Comparison of ENCODE assay signal across 1 cellular context in the genomic region with DNA sequence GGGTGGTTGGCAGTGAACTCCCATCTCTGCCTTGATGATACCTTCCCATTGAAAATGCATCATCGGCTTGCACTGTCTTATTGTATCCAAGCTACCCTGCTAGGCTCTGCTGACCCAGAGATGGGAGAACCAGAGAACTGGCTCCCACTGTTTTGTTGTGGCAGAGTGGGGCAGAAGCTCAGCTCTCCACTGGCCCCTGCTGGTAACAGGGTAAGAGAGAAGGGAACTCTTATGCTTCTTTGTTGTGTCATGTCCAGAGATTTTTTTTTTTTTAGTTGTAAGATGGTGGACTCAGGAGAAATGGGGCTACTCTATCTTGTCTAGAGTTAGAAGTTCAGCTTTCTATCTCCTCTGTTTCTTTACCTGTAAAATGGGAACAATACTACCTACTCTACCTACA.
A peak's percentile ranks its signal among the peaks of the same experiment; 100 is the strongest.
TF ChIP-seq lines count a peak whose summit lies in the region.

No MANE protein-coding gene starts in this region.

TF ChIP-seq in HepG2, 621 proteins besides CTCF, POLR2A, EP300 and RAD21 (continued from another document):
- TF ChIP-seq, protein P1, sequence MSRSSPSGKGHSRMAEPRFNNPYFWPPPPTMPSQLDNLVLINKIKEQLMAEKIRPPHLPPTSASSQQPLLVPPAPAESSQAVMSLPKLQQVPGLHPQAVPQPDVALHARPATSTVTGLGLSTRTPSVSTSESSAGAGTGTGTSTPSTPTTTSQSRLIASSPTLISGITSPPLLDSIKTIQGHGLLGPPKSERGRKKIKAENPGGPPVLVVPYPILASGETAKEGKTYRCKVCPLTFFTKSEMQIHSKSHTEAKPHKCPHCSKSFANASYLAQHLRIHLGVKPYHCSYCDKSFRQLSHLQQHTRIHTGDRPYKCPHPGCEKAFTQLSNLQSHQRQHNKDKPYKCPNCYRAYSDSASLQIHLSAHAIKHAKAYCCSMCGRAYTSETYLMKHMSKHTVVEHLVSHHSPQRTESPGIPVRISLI (CRISPR knock-in tag; IDR thresholded peaks at IDR 0.05; ENCODE audit: borderline replicate concordance): peak; percentile 85; the same call in 1 of the 2 replicates
- no peak for TF ChIP-seq BRCA1 (CRISPR knock-in tag; IDR thresholded peaks at IDR 0.05)
- TF ChIP-seq ERF (CRISPR knock-in tag; IDR thresholded peaks at IDR 0.05): 0 out of 2 replicates have a peak, but pooled peaks have one; percentile 33
- TF ChIP-seq SMC3 (IDR thresholded peaks at IDR 0.05; ENCODE audit: low read length): peak; percentile 80
- TF ChIP-seq, protein P2, sequence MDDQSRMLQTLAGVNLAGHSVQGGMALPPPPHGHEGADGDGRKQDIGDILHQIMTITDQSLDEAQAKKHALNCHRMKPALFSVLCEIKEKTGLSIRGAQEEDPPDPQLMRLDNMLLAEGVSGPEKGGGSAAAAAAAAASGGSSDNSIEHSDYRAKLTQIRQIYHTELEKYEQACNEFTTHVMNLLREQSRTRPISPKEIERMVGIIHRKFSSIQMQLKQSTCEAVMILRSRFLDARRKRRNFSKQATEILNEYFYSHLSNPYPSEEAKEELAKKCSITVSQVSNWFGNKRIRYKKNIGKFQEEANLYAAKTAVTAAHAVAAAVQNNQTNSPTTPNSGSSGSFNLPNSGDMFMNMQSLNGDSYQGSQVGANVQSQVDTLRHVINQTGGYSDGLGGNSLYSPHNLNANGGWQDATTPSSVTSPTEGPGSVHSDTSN (CRISPR knock-in tag; IDR thresholded peaks at IDR 0.05; ENCODE audit: borderline replicate concordance): no peak
